In the genomic region with DNA sequence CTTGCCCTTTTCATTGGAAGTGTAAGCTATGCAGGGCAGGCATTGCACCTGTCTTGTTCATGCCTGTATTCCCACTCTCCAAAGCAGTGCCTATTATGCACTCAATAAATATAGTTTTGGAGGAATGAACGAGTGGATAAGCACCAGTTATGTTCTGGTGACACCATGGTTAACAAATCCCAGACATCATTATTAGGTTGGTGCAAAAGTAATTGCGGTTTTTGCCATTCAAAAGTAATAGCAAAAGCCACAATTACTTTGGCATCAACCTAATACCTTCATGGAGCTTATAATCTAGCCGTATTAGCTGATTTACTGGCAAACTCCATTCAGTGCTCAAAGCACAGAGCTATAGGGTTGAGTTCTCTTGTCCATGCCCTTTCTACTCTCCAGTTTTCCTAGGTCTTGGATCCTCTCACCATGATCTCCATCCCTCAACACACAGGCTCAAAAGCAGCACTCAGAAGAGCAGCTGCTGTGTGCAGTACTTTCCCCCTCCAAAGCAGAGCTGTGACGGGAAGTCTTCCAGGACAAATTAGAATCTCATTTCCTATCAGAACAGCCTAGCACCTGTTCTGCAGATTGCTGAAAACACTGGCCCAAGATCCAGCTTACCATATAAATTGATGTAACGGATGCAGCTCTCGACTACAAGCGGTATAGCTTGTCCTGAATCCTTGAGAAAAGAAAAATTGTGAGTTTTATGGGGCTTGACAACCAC, we compare ENCODE assay signal across 28 cellular contexts.
"Had no signal": no experiment of that assay in that cellular context is flagged by ENCODE, and none has a peak within 500 bp of the region (broad histone marks: within the 10 kb centered on the region; RNA-seq: fewer than 3 reads in every experiment).

No MANE protein-coding gene starts in this region.

- H3K4me1 Mint-ChIP-seq: activated B cell treated with CpG ODN at 0.5 μM for 24 hours; activated naive CD8-positive, alpha-beta T cell treated with anti-CD3 and anti-CD28 coated beads, Interleukin-2, amount 10 ng/mL, durations not matched to agents 7 days and 5 days; immature natural killer cell; naive thymus-derived CD8-positive, alpha-beta T cell; T-helper 17 cell had no signal

- FAIRE-seq: endothelial cell of umbilical vein, urothelium cell line had no signal

- H3K27me3 ChIP-seq: hepatocyte, left lung, ovary, right atrium auricular region, suprapubic skin, transverse colon had no signal

- H3K4me3 Mint-ChIP-seq: activated B cell treated with CpG ODN at 0.5 μM for 24 hours; activated CD4-positive, alpha-beta memory T cell treated with anti-CD3 and anti-CD28 coated beads for 36 hours; activated naive CD8-positive, alpha-beta T cell treated with anti-CD3 and anti-CD28 coated beads, Interleukin-2, amount 10 ng/mL, durations not matched to agents 7 days and 5 days; effector memory CD8-positive, alpha-beta T cell; immature natural killer cell; naive thymus-derived CD8-positive, alpha-beta T cell; stimulated activated naive CD8-positive, alpha-beta T cell treated with anti-CD3 and anti-CD28 coated beads, Interleukin-15, Interleukin-2, amounts not matched to agents 100 ng/mL and 50 ng/mL, for 24 hours; T-helper 17 cell had no signal

- H3K27me3 Mint-ChIP-seq: activated B cell treated with CpG ODN at 0.5 μM for 24 hours; activated CD4-positive, alpha-beta memory T cell treated with anti-CD3 and anti-CD28 coated beads for 36 hours; stimulated activated naive CD8-positive, alpha-beta T cell treated with anti-CD3 and anti-CD28 coated beads, Interleukin-15, Interleukin-2, amounts not matched to agents 100 ng/mL and 50 ng/mL, for 24 hours had no signal

- H3K27ac Mint-ChIP-seq: activated B cell treated with CpG ODN at 0.5 μM for 24 hours; activated CD4-positive, alpha-beta memory T cell treated with anti-CD3 and anti-CD28 coated beads for 36 hours; activated naive CD8-positive, alpha-beta T cell treated with anti-CD3 and anti-CD28 coated beads, Interleukin-2, amount 10 ng/mL, durations not matched to agents 7 days and 5 days; effector memory CD8-positive, alpha-beta T cell; immature natural killer cell; naive thymus-derived CD8-positive, alpha-beta T cell; stimulated activated naive CD8-positive, alpha-beta T cell treated with anti-CD3 and anti-CD28 coated beads, Interleukin-15, Interleukin-2, amounts not matched to agents 100 ng/mL and 50 ng/mL, for 24 hours; T-helper 17 cell had no signal

- H3K4me3 ChIP-seq: hepatocyte, left lung, lung, ovary, psoas muscle, right atrium auricular region, suprapubic skin, transverse colon had no signal

- H3K4me2 ChIP-seq: hepatocyte had no signal

- H3K36me3 ChIP-seq: left lung, ovary, right atrium auricular region, transverse colon had no signal

- ATAC-seq: effector memory CD8-positive, alpha-beta T cell; esophagus mucosa; left lung; naive thymus-derived CD8-positive, alpha-beta T cell; psoas muscle; T-helper 17 cell had no signal

- H3K27ac ChIP-seq: hepatocyte, left lung, ovary, psoas muscle, right atrium auricular region, suprapubic skin, transverse colon had no signal

- H3K79me2 ChIP-seq: hepatocyte had no signal

- H2AFZ ChIP-seq: hepatocyte had no signal

- H3K9me3 Mint-ChIP-seq: activated B cell treated with CpG ODN at 0.5 μM for 24 hours; activated CD4-positive, alpha-beta memory T cell treated with anti-CD3 and anti-CD28 coated beads for 36 hours; activated naive CD8-positive, alpha-beta T cell treated with anti-CD3 and anti-CD28 coated beads, Interleukin-2, amount 10 ng/mL, durations not matched to agents 7 days and 5 days; effector memory CD8-positive, alpha-beta T cell; naive thymus-derived CD8-positive, alpha-beta T cell; stimulated activated naive CD8-positive, alpha-beta T cell treated with anti-CD3 and anti-CD28 coated beads, Interleukin-15, Interleukin-2, amounts not matched to agents 100 ng/mL and 50 ng/mL, for 24 hours had no signal

- H3K9me3 ChIP-seq: left lung, ovary, psoas muscle, right atrium auricular region, suprapubic skin, transverse colon had no signal

- H3K36me3 Mint-ChIP-seq: activated CD4-positive, alpha-beta memory T cell treated with anti-CD3 and anti-CD28 coated beads for 36 hours; activated naive CD8-positive, alpha-beta T cell treated with anti-CD3 and anti-CD28 coated beads, Interleukin-2, amount 10 ng/mL, durations not matched to agents 7 days and 5 days; immature natural killer cell; naive thymus-derived CD8-positive, alpha-beta T cell had no signal

- DNase-seq: activated B cell treated with CpG ODN at 0.5 μM for 24 hours; activated CD4-positive, alpha-beta memory T cell treated with anti-CD3 and anti-CD28 coated beads for 36 hours; activated CD4-positive, alpha-beta T cell treated with anti-CD3 and anti-CD28 coated beads for 4 hours; activated naive CD4-positive, alpha-beta T cell treated with Interleukin-2 at 50 U/mL for 16 hours; activated naive CD8-positive, alpha-beta T cell treated with anti-CD3 and anti-CD28 coated beads, Interleukin-2, amount 10 ng/mL, durations not matched to agents 7 days and 5 days; activated T-cell treated with anti-CD3 and anti-CD28 coated beads, Interleukin-2, amount 50 U/mL, for 48 hours; amniotic stem cell; dermis blood vessel endothelial cell; effector memory CD8-positive, alpha-beta T cell; foreskin melanocyte; immature natural killer cell; kidney glomerular epithelial cell; left lung; naive thymus-derived CD8-positive, alpha-beta T cell; ovary; psoas muscle; stimulated activated CD4-positive, alpha-beta T cell treated with anti-CD3 and anti-CD28 coated beads, Interleukin-12 subunit alpha, Interleukin-12 subunit beta, amount 100 ng/mL, for 4 hours; stimulated activated CD4-positive, alpha-beta T cell treated with anti-CD3 and anti-CD28 coated beads, Interleukin-1b, Interleukin-23, amount 100 ng/mL, for 48 hours; T-helper 17 cell; transverse colon had no signal
